Comparison of ENCODE assay signal across 19 cellular contexts in the genomic region with DNA sequence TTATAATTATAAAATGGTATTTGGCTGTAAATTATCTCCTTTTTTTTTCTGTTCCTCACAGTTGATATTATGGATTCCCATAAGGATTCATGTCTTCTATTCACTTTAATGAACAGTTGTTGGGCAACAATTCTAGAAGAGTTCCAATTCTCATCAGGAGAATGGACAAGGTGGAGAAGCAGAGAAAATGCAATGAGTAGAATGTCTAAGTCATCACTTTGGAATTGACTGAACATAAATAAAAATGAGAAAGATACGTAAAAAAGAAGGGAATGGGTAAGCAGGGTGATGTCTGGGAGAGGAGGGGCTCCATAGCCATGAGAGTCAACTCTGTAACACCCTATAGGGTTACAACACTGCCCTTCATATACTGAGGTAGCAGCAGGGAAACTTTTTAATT. TPM values are rescaled to one million over a fixed set of nuclear protein-coding genes. Genes with fewer than 3 reads are reported as not detected.
DNase-seq lines count a peak whose midpoint lies in the region; ATAC-seq and TF ChIP-seq lines count a peak whose summit lies in the region.
"Had no signal": no experiment of that assay in that cellular context is flagged by ENCODE, and none has a peak within 500 bp of the region (broad histone marks: within the 10 kb centered on the region; RNA-seq: fewer than 3 reads in every experiment).

No MANE protein-coding gene starts in this region.

- 82% methylated on average over 1 of the region's 1 CpG for WGBS in suprapubic skin

- H3K36me3 ChIP-seq in RWPE2 (ENCODE audit: low read depth) (peaks cover 28% of the 10 kb centered on the region), subcutaneous abdominal adipose tissue (ENCODE audit: control insufficient read depth in 5 of 5, insufficient read depth in 5 of 5, low read length in 5 of 5) (no peaks in the 10 kb centered on the region), suprapubic skin (no peaks in the 10 kb centered on the region)

- no peak for ATAC-seq in RWPE2 (ENCODE audit: low read depth)
- ATAC-seq in left lobe of liver, result no peak
- ATAC-seq in HG03159 (IDR thresholded peaks at IDR 0.05; ENCODE audit: unreplicated experiment), result no peak

- no peaks in the 10 kb centered on the region for H3K9me3 Mint-ChIP-seq in activated naive CD4-positive, alpha-beta T cell treated with anti-CD3 and anti-CD28 coated beads, Interleukin-2, amount 50 U/mL, for 24 hours

- no peak for DNase-seq in activated naive CD4-positive, alpha-beta T cell treated with anti-CD3 and anti-CD28 coated beads, Interleukin-2, amount 50 U/mL, for 16 hours
- DNase-seq in RWPE2 (ENCODE audit: low spot score) (no peak), iris pigment epithelial cell (ENCODE audit: low read depth) (peak; percentile 70), left lobe of liver (ENCODE audit: low spot score) (no peak), suprapubic skin (ENCODE audit: low spot score in 2 of 2) (no peak)
- DNase-seq: C1 segment of cervical spinal cord, DND-41, GF-D8, GOT3, NCI-H1092, NCI-H146, NCI-H2081, NCI-H524, SIG-M5 had no signal

- no peak overlapping the region for H3K4me3 ChIP-seq in RWPE2 (ENCODE audit: severe bottlenecking)
- no peak overlapping the region for H3K4me3 ChIP-seq in subcutaneous abdominal adipose tissue (ENCODE audit: low read depth in 1 of 5, low read length in 5 of 5)
- no peak overlapping the region for H3K4me3 ChIP-seq in suprapubic skin

- no peaks in the 10 kb centered on the region for H3K27me3 ChIP-seq in RWPE2 (ENCODE audit: insufficient read depth, poor library complexity, severe bottlenecking)
- no peaks in the 10 kb centered on the region for H3K27me3 ChIP-seq in subcutaneous abdominal adipose tissue (ENCODE audit: control insufficient read depth in 5 of 5, insufficient read depth in 4 of 5, low read length in 5 of 5)
- no peaks in the 10 kb centered on the region for H3K27me3 ChIP-seq in suprapubic skin

- H3K9me3 ChIP-seq in RWPE2 (ENCODE audit: severe bottlenecking), result no peaks in the 10 kb centered on the region
- no peaks in the 10 kb centered on the region for H3K9me3 ChIP-seq in subcutaneous abdominal adipose tissue (ENCODE audit: control insufficient read depth in 5 of 5, low read length in 5 of 5)
- H3K9me3 ChIP-seq in suprapubic skin, result no peaks in the 10 kb centered on the region

- H3K4me1 Mint-ChIP-seq in activated naive CD4-positive, alpha-beta T cell treated with anti-CD3 and anti-CD28 coated beads, Interleukin-2, amount 50 U/mL, for 24 hours, result peaks cover 9% of the 10 kb centered on the region

- no peaks in the 10 kb centered on the region for H3K36me3 Mint-ChIP-seq in activated naive CD4-positive, alpha-beta T cell treated with anti-CD3 and anti-CD28 coated beads, Interleukin-2, amount 50 U/mL, for 24 hours

- peak overlapping the region in 1 of 5 donors; percentile 21 for H3K9ac ChIP-seq in subcutaneous abdominal adipose tissue (ENCODE audit: low read length in 5 of 5)
- H3K9ac ChIP-seq: KMS-11 had no signal

- TF ChIP-seq EP300 in suprapubic skin (IDR thresholded peaks at IDR 0.05), result no peak

- peak overlapping the region; percentile 96 for H3K27ac ChIP-seq in RWPE2 (ENCODE audit: poor library complexity, severe bottlenecking)
- peak overlapping the region; percentile 98 for H3K27ac ChIP-seq in subcutaneous abdominal adipose tissue (ENCODE audit: low read depth, low read length)
- H3K27ac ChIP-seq in suprapubic skin, result no peak overlapping the region
- H3K27ac ChIP-seq: 22Rv1, KMS-11 had no signal

- no peak for TF ChIP-seq POLR2A in suprapubic skin (IDR thresholded peaks at IDR 0.05)

- TF ChIP-seq CTCF in RWPE2 (IDR thresholded peaks at IDR 0.05; ENCODE audit: poor library complexity, severe bottlenecking) (no peak), suprapubic skin (IDR thresholded peaks at IDR 0.05) (no peak)

- peak overlapping the region; percentile 16 for H3K4me3 Mint-ChIP-seq in activated naive CD4-positive, alpha-beta T cell treated with anti-CD3 and anti-CD28 coated beads, Interleukin-2, amount 50 U/mL, for 24 hours

- H3K4me1 ChIP-seq in RWPE2 (ENCODE audit: insufficient read depth, poor library complexity, severe bottlenecking) (peaks cover 32% of the 10 kb centered on the region), subcutaneous abdominal adipose tissue (ENCODE audit: control insufficient read depth in 5 of 5, insufficient read depth in 5 of 5, low read length in 5 of 5) (peaks cover 2 to 52% (median 37%) of the 10 kb centered on the region in 5 donors), suprapubic skin (peaks cover 33% of the 10 kb centered on the region)

- no peak overlapping the region for H3K27ac Mint-ChIP-seq in activated naive CD4-positive, alpha-beta T cell treated with anti-CD3 and anti-CD28 coated beads, Interleukin-2, amount 50 U/mL, for 24 hours

- peaks cover 38% of the 10 kb centered on the region for H3K27me3 Mint-ChIP-seq in activated naive CD4-positive, alpha-beta T cell treated with anti-CD3 and anti-CD28 coated beads, Interleukin-2, amount 50 U/mL, for 24 hours

RNA-seq across cellular contexts. Expression of gene CAV2, which starts 1.8 kb away (rescaled TPM):
- 28.4 TPM for total RNA-seq in left lobe of liver
- total RNA-seq in suprapubic skin, result 100 to 1,000 TPM in 1 of 4 donors, 10 to 100 TPM in 3; 73.8 to 108 (median 98.7) TPM

RNA-seq across cellular contexts. Expression of gene CAV1, which starts 27.1 kb away (rescaled TPM):
- total RNA-seq in left lobe of liver (9.3 TPM), suprapubic skin (100 to 1,000 TPM; 123 to 215 (median 187) TPM)

Comparison
In these comparisons a context has a peak if more than half of its experiments do, and no peak if none do; other contexts are left out.
1. RNA of gene CAV1, which starts 27.1 kb away (total RNA-seq): 123 to 215 TPM in suprapubic skin; 9.3 TPM in left lobe of liver (single experiment); every median in the first group is over 10 times any median in the second.